Comparison of ENCODE assay signal across 14 cellular contexts in genomic region chr15:98138910-98139309, GRCh38.
DNase-seq lines count a peak whose midpoint lies in the region; ATAC-seq and TF ChIP-seq lines count a peak whose summit lies in the region.
"Had no signal": no experiment of that assay in that cellular context is flagged by ENCODE, and none has a peak within 500 bp of the region (broad histone marks: within the 10 kb centered on the region; RNA-seq: fewer than 3 reads in every experiment).

No MANE protein-coding gene starts in this region.

- H3K36me3 ChIP-seq in SK-N-SH (replicated peaks in 1 of 2; ENCODE audit: control insufficient read depth in 1 of 2, insufficient read depth in 2 of 2, low read length in 1 of 2) = no peaks in the 10 kb centered on the region
- no peaks in the 10 kb centered on the region for H3K36me3 ChIP-seq in Loucy (ENCODE audit: insufficient read depth, low read length)
- H3K36me3 ChIP-seq in PC-9 (ENCODE audit: low read depth) = no peaks in the 10 kb centered on the region

- H3K9me2 ChIP-seq in SK-N-SH (no peaks in the 10 kb centered on the region), Loucy (replicated peaks; ENCODE audit: low read depth, low read length) (no peaks in the 10 kb centered on the region), PC-9 (ENCODE audit: insufficient read depth) (no peaks in the 10 kb centered on the region)

- WGBS in SK-N-SH (ENCODE audit: low lambda C conversion rate) = 21% methylated on average over 6 of the region's 6 CpGs

- no peaks in the 10 kb centered on the region for H4K20me1 ChIP-seq in SK-N-SH (ENCODE audit: insufficient read depth)
- no peaks in the 10 kb centered on the region for H4K20me1 ChIP-seq in Loucy (ENCODE audit: insufficient read depth, low read length, poor library complexity, severe bottlenecking)
- H4K20me1 ChIP-seq in PC-9 (ENCODE audit: insufficient read depth) = no peaks in the 10 kb centered on the region

- TF ChIP-seq EP300 in SK-N-SH (IDR thresholded peaks at IDR 0.05; ENCODE audit: borderline replicate concordance in 1 of 2, low read depth in 1 of 2, low read length in 1 of 2) = no peak

- H3K4me1 ChIP-seq in SK-N-SH (ENCODE audit: control insufficient read depth in 1 of 2, insufficient read depth in 2 of 2, low read depth in 1 of 2, low read length in 1 of 2) (no peaks in the 10 kb centered on the region), Loucy (ENCODE audit: insufficient read depth, low read length, poor library complexity, severe bottlenecking) (peaks cover 75% of the 10 kb centered on the region), PC-9 (replicated peaks; ENCODE audit: insufficient read depth) (no peaks in the 10 kb centered on the region)

- no peak for ATAC-seq in SK-N-SH treated with all-trans-retinoic acid at 6 μM for 48 hours
- ATAC-seq in HG02852 (IDR thresholded peaks at IDR 0.05; ENCODE audit: unreplicated experiment) = no peak
- ATAC-seq: GM12878, HepG2 had no signal

- BruUV-seq in PC-9 (replicated peaks; lab: Mats Ljungman, UMichigan) = no TSS peak

- H3F3A ChIP-seq in SK-N-SH (replicated peaks; ENCODE audit: insufficient read depth) (no peaks in the 10 kb centered on the region), Loucy (ENCODE audit: low read depth) (peaks cover 5% of the 10 kb centered on the region; the same call in 1 of the 2 replicates), PC-9 (ENCODE audit: insufficient read depth, low read depth) (no peaks in the 10 kb centered on the region)

- H3K27me3 ChIP-seq in SK-N-SH (ENCODE audit: insufficient read depth) (no peaks in the 10 kb centered on the region), Loucy (ENCODE audit: insufficient read depth, low read length, poor library complexity, severe bottlenecking) (no peaks in the 10 kb centered on the region), PC-9 (ENCODE audit: insufficient read depth, low read depth) (peaks cover 12% of the 10 kb centered on the region)

- POLR2A ChIA-PET in SK-N-SH (lab: Yijun Ruan, JAX) = no interaction called here
- POLR2A ChIA-PET in PC-9 (lab: Charles Lee; ENCODE audit: unreplicated experiment) = no interaction called here

- no peak for TF ChIP-seq RAD21 in SK-N-SH (IDR thresholded peaks at IDR 0.05; ENCODE audit: low read length)

- peak overlapping the region; percentile 70; the same call in 1 of the 2 replicates for H2AFZ ChIP-seq in SK-N-SH (ENCODE audit: low read depth)
- no peak overlapping the region for H2AFZ ChIP-seq in Loucy (ENCODE audit: low read length)
- H2AFZ ChIP-seq in PC-9 = peak overlapping the region; percentile 73; the same call in 1 of the 2 replicates

- H3K4me2 ChIP-seq in SK-N-SH (no peak overlapping the region), Loucy (ENCODE audit: low read depth, low read length, poor library complexity, severe bottlenecking) (peak overlapping the region; percentile 69), PC-9 (peak overlapping the region; percentile 43; the same call in 1 of the 2 replicates)

- no peak for DNase-seq in SK-N-SH
- no peak for DNase-seq in PC-9
- no peak for DNase-seq in activated CD8-positive, alpha-beta memory T cell treated with anti-CD3 and anti-CD28 coated beads, Interleukin-2, amount 50 U/mL, for 4 hours
- no peak for DNase-seq in NCI-H748 treated with DMSO at 0.1 percent for 48 hours (lab: John Stamatoyannopoulos, UW)
- DNase-seq: C1 segment of cervical spinal cord, COR-L47, DMS153, HCEC 1CT, HFFc6 had no signal

- TF ChIP-seq CTCF in SK-N-SH (IDR thresholded peaks at IDR 0.05) (no peak), Loucy (conservative IDR thresholded peaks at IDR 0.05; ENCODE audit: low read length) (no peak), PC-9 (conservative IDR thresholded peaks at IDR 0.05) (no peak)

- no peak overlapping the region for H3K4me3 ChIP-seq in SK-N-SH (ENCODE audit: low read depth in 2 of 2, low read length in 1 of 2)
- peak overlapping the region; percentile 40 for H3K4me3 ChIP-seq in Loucy (ENCODE audit: low read length, poor library complexity, severe bottlenecking)
- peak overlapping the region; percentile 21; the same call in 1 of the 2 replicates for H3K4me3 ChIP-seq in PC-9
- H3K4me3 ChIP-seq: GM12878 had no signal

- H3K79me2 ChIP-seq in SK-N-SH (ENCODE audit: insufficient read depth) (no peaks in the 10 kb centered on the region), Loucy (ENCODE audit: insufficient read depth, low read length) (no peaks in the 10 kb centered on the region), PC-9 (ENCODE audit: low read depth) (no peaks in the 10 kb centered on the region)

- H3K9me3 ChIP-seq in SK-N-SH (no peaks in the 10 kb centered on the region), Loucy (ENCODE audit: insufficient read depth, low read depth, low read length) (no peaks in the 10 kb centered on the region), PC-9 (ENCODE audit: insufficient read depth, low read depth) (no peaks in the 10 kb centered on the region)

- intact Hi-C loops in PC-9 (cut with micrococcal nuclease; ENCODE audit: unreplicated experiment) = no loop called here

- H3K27ac ChIP-seq in SK-N-SH (ENCODE audit: low read depth in 2 of 2, low read length in 1 of 2) = no peak overlapping the region
- H3K27ac ChIP-seq in PC-9 = no peak overlapping the region

- CTCF ChIA-PET in SK-N-SH (lab: Yijun Ruan, JAX) (no interaction called here), PC-9 (lab: Charles Lee) (no interaction called here)

- H3K9ac ChIP-seq in SK-N-SH = no peak overlapping the region
- H3K9ac ChIP-seq in Loucy (ENCODE audit: low read depth, low read length, poor library complexity, severe bottlenecking) = no peak overlapping the region

TF ChIP-seq in SK-N-SH, 30 proteins besides CTCF, POLR2A, EP300 and RAD21:
- TF ChIP-seq FOXJ3 (CRISPR knock-in tag; IDR thresholded peaks at IDR 0.05) = no peak
- TF ChIP-seq USF2 (IDR thresholded peaks at IDR 0.05; ENCODE audit: borderline replicate concordance, low read depth, low read length) = no peak
- TF ChIP-seq GABPA (IDR thresholded peaks at IDR 0.05; ENCODE audit: low read depth) = no peak
- no peak for TF ChIP-seq TAF1 (IDR thresholded peaks at IDR 0.05; ENCODE audit: borderline replicate concordance, low read depth, low read length)
- no peak for TF ChIP-seq FOXM1 (IDR thresholded peaks at IDR 0.05; ENCODE audit: low read depth)
- TF ChIP-seq CHD2 (IDR thresholded peaks at IDR 0.05; ENCODE audit: low read length, partially characterized antibody) = no peak
- no peak for TF ChIP-seq YY1 (IDR thresholded peaks at IDR 0.05; ENCODE audit: low read depth)
- TF ChIP-seq NRF1 (IDR thresholded peaks at IDR 0.05; ENCODE audit: low read depth, low read length) = no peak
- TF ChIP-seq SIN3A (IDR thresholded peaks at IDR 0.05; ENCODE audit: borderline replicate concordance, low read depth, low read length) = no peak
- TF ChIP-seq USF1 (IDR thresholded peaks at IDR 0.05; ENCODE audit: borderline replicate concordance, low read depth) = no peak

TF ChIP-seq in SK-N-SH treated with all-trans-retinoic acid at 6 μM for 48 hours, 23 proteins besides CTCF, POLR2A, EP300 and RAD21 (continues in another document):
- no peak for TF ChIP-seq GLIS3 (CRISPR knock-in tag; IDR thresholded peaks at IDR 0.05)
- no peak for TF ChIP-seq OSR1 (CRISPR knock-in tag; IDR thresholded peaks at IDR 0.05)
- TF ChIP-seq BACH2 (CRISPR knock-in tag; IDR thresholded peaks at IDR 0.05; ENCODE audit: borderline replicate concordance) = no peak
- no peak for TF ChIP-seq ARNTL (CRISPR knock-in tag; IDR thresholded peaks at IDR 0.05; ENCODE audit: borderline replicate concordance, low read depth)
- TF ChIP-seq TCF4 (CRISPR knock-in tag; IDR thresholded peaks at IDR 0.05; ENCODE audit: borderline replicate concordance) = no peak
- TF ChIP-seq ZFP3 (CRISPR knock-in tag; IDR thresholded peaks at IDR 0.05) = no peak
- no peak for TF ChIP-seq ZNF565 (CRISPR knock-in tag; conservative IDR thresholded peaks at IDR 0.05; ENCODE audit: low read depth)
- no peak for TF ChIP-seq POU6F1 (CRISPR knock-in tag; IDR thresholded peaks at IDR 0.05; ENCODE audit: borderline replicate concordance, low read depth)
- TF ChIP-seq ZC3H10 (CRISPR knock-in tag; IDR thresholded peaks at IDR 0.05) = no peak
- TF ChIP-seq ZNF70 (CRISPR knock-in tag; IDR thresholded peaks at IDR 0.05) = no peak
- no peak for TF ChIP-seq SNAI2 (CRISPR knock-in tag; IDR thresholded peaks at IDR 0.05)
- TF ChIP-seq TOX (CRISPR knock-in tag; IDR thresholded peaks at IDR 0.05; ENCODE audit: borderline replicate concordance) = no peak
- TF ChIP-seq TSHZ2 (CRISPR knock-in tag; IDR thresholded peaks at IDR 0.05) = no peak

Comparison
In these comparisons a context has a peak if more than half of its experiments do, and no peak if none do; other contexts are left out.
1. H3K4me3 ChIP-seq: peak in Loucy (single experiment) and PC-9 (single experiment); none in SK-N-SH (0 of 2).